In the genomic region with DNA sequence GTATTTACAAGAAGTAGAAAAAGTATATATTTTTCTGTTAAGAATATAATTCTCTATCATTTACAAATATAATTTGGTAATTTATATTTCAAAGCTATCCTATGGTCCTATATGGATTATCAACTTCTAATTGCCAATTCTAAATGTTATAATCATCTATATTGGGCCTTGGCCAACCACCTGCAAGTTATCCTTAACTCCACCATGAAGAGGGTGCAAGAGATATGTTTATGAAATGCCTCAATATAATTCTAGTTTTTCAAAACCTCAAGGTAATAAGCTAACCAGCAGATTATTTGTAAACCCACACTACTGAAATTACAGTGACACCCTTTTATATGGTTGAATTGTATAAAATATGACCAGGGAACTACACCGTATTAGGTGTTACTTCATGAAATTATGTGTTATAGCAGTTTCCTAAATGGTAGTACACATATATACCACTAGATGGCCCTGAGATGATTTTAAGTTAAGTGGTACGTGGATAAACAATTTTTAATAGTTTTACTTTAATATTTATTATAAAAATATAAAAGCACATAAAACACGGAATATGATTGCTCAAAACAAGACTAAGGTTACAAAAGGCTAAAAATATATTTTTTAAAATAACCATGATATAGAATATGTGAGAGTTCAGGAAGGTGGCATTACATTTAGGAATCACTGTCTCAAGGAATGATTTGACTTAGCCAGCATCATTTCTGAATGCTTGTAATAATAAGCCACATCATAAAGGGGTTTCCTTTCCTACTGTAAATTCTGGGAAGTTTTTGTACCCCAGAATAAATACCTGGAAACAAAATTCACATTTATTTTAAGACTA, we compare ENCODE assay signal across 8 cellular contexts. TPM values are rescaled to one million over a fixed set of nuclear protein-coding genes. Genes with fewer than 3 reads are reported as not detected.
A peak's percentile ranks its signal among the peaks of the same experiment; 100 is the strongest.
DNase-seq lines count a peak whose midpoint lies in the region; ATAC-seq and TF ChIP-seq lines count a peak whose summit lies in the region.

No MANE protein-coding gene starts in this region.

- peak; percentile 15 for DNase-seq in GM10266 (ENCODE audit: extremely low spot score)
- peak; percentile 39 for DNase-seq in LHCN-M2 (ENCODE audit: low read depth)
- peak; percentile 40 for DNase-seq in amniotic epithelial cell (ENCODE audit: low read depth)
- peak; percentile 50 for DNase-seq in iris pigment epithelial cell (ENCODE audit: low read depth)
- no peak for DNase-seq in activated naive CD4-positive, alpha-beta T cell (lab: John Stamatoyannopoulos, UW)
- DNase-seq in NK-92 treated with Interleukin-12 subunit alpha and Interleukin-12 subunit beta, amount 100 ng/mL, for 24 hours (lab: John Stamatoyannopoulos, UW), result no peak

- TF ChIP-seq CTCF in GM10266 (IDR thresholded peaks at IDR 0.05; ENCODE audit: control insufficient read depth, insufficient read depth, low read depth, missing control alignments), result peak; percentile 50

- peak; percentile 75 for ATAC-seq in GM21528 (IDR thresholded peaks at IDR 0.05; ENCODE audit: low FRiP score, unreplicated experiment)
- no peak for ATAC-seq in HG02970 (IDR thresholded peaks at IDR 0.05; ENCODE audit: low FRiP score, unreplicated experiment)

RNA-seq across cellular contexts. Expression of gene PNISR, which starts 9.8 kb away (rescaled TPM):
- total RNA-seq in LHCN-M2 (2014; rRNA removed), result 42.5 and 55.9 TPM in 2 replicates
- polyA plus RNA-seq in LHCN-M2 (2012), result 15.0 TPM

RNA-seq across cellular contexts. Expression of gene COQ3, which starts 40.9 kb away (rescaled TPM):
- total RNA-seq in LHCN-M2 (2014; rRNA removed), result 5.3 and 8.5 TPM in 2 replicates
- 5.9 TPM for polyA plus RNA-seq in LHCN-M2 (2012)

Comparison
In these comparisons a context has a peak if more than half of its experiments do, and no peak if none do; other contexts are left out.
1. DNase-seq: peak in GM10266 (single experiment), LHCN-M2 (single experiment), amniotic epithelial cell (single experiment) and iris pigment epithelial cell (single experiment); none in activated naive CD4-positive, alpha-beta T cell (0 of 4) and NK-92 treated with Interleukin-12 subunit alpha and Interleukin-12 subunit beta, amount 100 ng/mL, for 24 hours (single experiment).